ENCODE assay signal across 9 cellular contexts in genomic region chr1:178094752-178095645, GRCh38. TPM values are rescaled to one million over a fixed set of nuclear protein-coding genes. Genes with fewer than 3 reads are reported as not detected.
A peak's percentile ranks its signal among the peaks of the same experiment; 100 is the strongest.
DNase-seq lines count a peak whose midpoint lies in the region; ATAC-seq, FAIRE-seq and TF ChIP-seq lines count a peak whose summit lies in the region.
"Had no signal": no experiment of that assay in that cellular context is flagged by ENCODE, and none has a peak within 500 bp of the region (broad histone marks: within the 10 kb centered on the region; RNA-seq: fewer than 3 reads in every experiment).

No MANE protein-coding gene starts in this region.

- in situ Hi-C loops in GM12878 (cut with MboI), result no loop called here

- H3K4me2 ChIP-seq in GM12878 (ENCODE audit: control insufficient read depth, insufficient read depth), result peak overlapping the region; percentile 89
- no peak overlapping the region for H3K4me2 ChIP-seq in Karpas-422 (ENCODE audit: low read depth, low read length, poor library complexity, severe bottlenecking)

- SMC1A ChIA-PET in GM12878 (lab: Charles Lee; ENCODE audit: uncharacterized antibody, unreplicated experiment), result interaction anchor here (0.8 to 1.4 kb wide), 4 partner anchors 27 to 93 kb away, joined by 3 read pairs; no protein-coding TSS in a partner anchor

- TF ChIP-seq POLR2A in GM12878 (IDR thresholded peaks at IDR 0.05; ENCODE audit: low read depth, low read length) (no peak), vagina (IDR thresholded peaks at IDR 0.05) (no peak)

- H2AFZ ChIP-seq in GM12878 (ENCODE audit: control insufficient read depth, low read depth, low read length), result peak overlapping the region; percentile 76; the same call in 1 of the 2 replicates
- H2AFZ ChIP-seq in Karpas-422 (ENCODE audit: low read length), result no peak overlapping the region

- no peak for TF ChIP-seq EP300 in GM12878 (IDR thresholded peaks at IDR 0.05; ENCODE audit: borderline replicate concordance in 1 of 2, control insufficient read depth in 1 of 2, low read depth in 2 of 2, low read length in 2 of 2)

- H3K27me3 ChIP-seq in right atrium auricular region (no peaks in the 10 kb centered on the region), GM12878 (replicated peaks in 1 of 2; ENCODE audit: control insufficient read depth in 2 of 2, insufficient read depth in 2 of 2, low read length in 1 of 2) (peaks cover 2 to 14% of the 10 kb centered on the region in 2 experiments), vagina (no peaks in the 10 kb centered on the region), Karpas-422 (ENCODE audit: low read length) (no peaks in the 10 kb centered on the region)

- BruUV-seq in GM12878 (replicated peaks; lab: Mats Ljungman, UMichigan), result TSS peak; percentile 69

- H3K9ac ChIP-seq in GM12878 (ENCODE audit: control insufficient read depth, insufficient read depth, low read length), result no peak overlapping the region
- no peak overlapping the region for H3K9ac ChIP-seq in Karpas-422 (ENCODE audit: low read length)

- H4K20me1 ChIP-seq in GM12878 (ENCODE audit: control insufficient read depth, insufficient read depth), result no peaks in the 10 kb centered on the region
- H4K20me1 ChIP-seq in Karpas-422 (ENCODE audit: insufficient read depth, low read depth, low read length), result no peaks in the 10 kb centered on the region

- no peak for DNase-seq in right atrium auricular region (ENCODE audit: low spot score)
- DNase-seq in left ventricle myocardium superior, result no peak
- no peak for DNase-seq in GM12878 (ENCODE audit: low read depth, low spot score)
- peak; percentile 33 to 58 for DNase-seq in lung microvascular endothelial cell (ENCODE audit: low read depth in 2 of 2)
- no peak for DNase-seq in vagina (ENCODE audit: extremely low spot score in 2 of 2)
- no peak for DNase-seq in hippocampal formation (lab: John Stamatoyannopoulos, UW)
- DNase-seq in Karpas-422, result no peak
- no peak for DNase-seq in cerebellum (ENCODE audit: low spot score)

- H3K4me3 ChIP-seq in right atrium auricular region (peak overlapping the region; percentile 82 to 96), GM12878 (peak overlapping the region; percentile 56; the same call in 1 of the 2 replicates), vagina (peak overlapping the region; percentile 59 to 95), Karpas-422 (ENCODE audit: low read length) (no peak overlapping the region)

- peak overlapping the region; percentile 93 to 94 for H3K27ac ChIP-seq in right atrium auricular region
- no peak overlapping the region for H3K27ac ChIP-seq in GM12878 (ENCODE audit: control insufficient read depth, insufficient read depth)
- peak overlapping the region; percentile 82 for H3K27ac ChIP-seq in vagina
- no peak overlapping the region for H3K27ac ChIP-seq in Karpas-422 (ENCODE audit: low read length)

- RAD21 ChIA-PET in GM12878 (lab: Charles Lee; ENCODE audit: unreplicated experiment), result interaction anchor here (1.0 to 1.6 kb wide), 3 partner anchors 28 to 93 kb away, joined by 3 to 7 read pairs (median 5); no protein-coding TSS in a partner anchor

- no peaks in the 10 kb centered on the region for H3K79me2 ChIP-seq in GM12878 (ENCODE audit: control insufficient read depth, insufficient read depth, low read length)
- no peaks in the 10 kb centered on the region for H3K79me2 ChIP-seq in Karpas-422 (ENCODE audit: low read length)

- CTCF ChIA-PET in GM12878 (lab: Yijun Ruan, JAX), result interaction anchor here (0.7 to 1.0 kb wide), 3 partner anchors 10 to 142 kb away, joined by 3 to 4 read pairs (median 3); no protein-coding TSS in a partner anchor

- 18% methylated on average over 11 of the region's 11 CpGs for WGBS in GM12878 (ENCODE audit: insufficient coverage, insufficient replicate concordance, low lambda C conversion rate, missing lambda C conversion rate)

- intact Hi-C loops in left ventricle myocardium superior (cut with micrococcal nuclease), result no loop called here
- intact Hi-C loops in GM12878 (cut with micrococcal nuclease; ENCODE audit: unreplicated experiment), result no loop called here
- intact Hi-C loops in vagina (cut with DNase I), result loop anchor here (10.0 kb wide), 1 partner anchor 840 kb away; no protein-coding TSS in a partner anchor

- no peak for TF ChIP-seq CTCF in right atrium auricular region (IDR thresholded peaks at IDR 0.05)
- TF ChIP-seq CTCF in GM12878 (IDR thresholded peaks at IDR 0.05 in 2 of 3, conservative IDR thresholded peaks at IDR 0.05 in 1 of 3; ENCODE audit: control insufficient read depth in 2 of 3, extremely low read depth in 1 of 3, insufficient read depth in 1 of 3, low read depth in 3 of 3, low read length in 3 of 3), result no peak
- TF ChIP-seq CTCF in vagina (IDR thresholded peaks at IDR 0.05), result no peak

- no peak for TF ChIP-seq RAD21 in GM12878 (IDR thresholded peaks at IDR 0.05; ENCODE audit: insufficient read depth, low read depth, low read length)

- H3K9me2 ChIP-seq in Karpas-422 (replicated peaks; ENCODE audit: insufficient read depth, low read length), result no peaks in the 10 kb centered on the region

- H3K9me3 ChIP-seq in right atrium auricular region (no peaks in the 10 kb centered on the region), GM12878 (replicated peaks; ENCODE audit: control insufficient read depth, insufficient read depth, low read length) (no peaks in the 10 kb centered on the region), vagina (no peaks in the 10 kb centered on the region), Karpas-422 (ENCODE audit: low read length) (no peaks in the 10 kb centered on the region)

- POLR2A ChIA-PET in GM12878 (lab: Charles Lee), result interaction anchor here (0.6 kb wide), 1 partner anchor 329 kb away, joined by 3 read pairs; no protein-coding TSS in a partner anchor

- H3K36me3 ChIP-seq in right atrium auricular region, result no peaks in the 10 kb centered on the region
- no peaks in the 10 kb centered on the region for H3K36me3 ChIP-seq in GM12878 (ENCODE audit: control insufficient read depth in 2 of 2, insufficient read depth in 2 of 2, low read length in 1 of 2)
- H3K36me3 ChIP-seq in vagina, result no peaks in the 10 kb centered on the region
- no peaks in the 10 kb centered on the region for H3K36me3 ChIP-seq in Karpas-422 (ENCODE audit: insufficient read depth, low read length)

- peak; percentile 13 for FAIRE-seq in GM12878 (lab: Jason Lieb, UNC)
- FAIRE-seq: endometrium had no signal

- H3K4me1 ChIP-seq in right atrium auricular region, result peaks cover 0 to 46% of the 10 kb centered on the region in 2 donors
- no peaks in the 10 kb centered on the region for H3K4me1 ChIP-seq in GM12878 (ENCODE audit: control insufficient read depth, insufficient read depth, low read length)
- H3K4me1 ChIP-seq in vagina, result peaks cover 20% of the 10 kb centered on the region
- no peaks in the 10 kb centered on the region for H3K4me1 ChIP-seq in Karpas-422 (ENCODE audit: low read length)

- ATAC-seq in left ventricle myocardium superior, result no peak
- ATAC-seq in GM12878, result no peak

TF ChIP-seq in GM12878, 131 proteins besides CTCF, POLR2A, EP300 and RAD21 (continues in another document):
- TF ChIP-seq SMAD5 (IDR thresholded peaks at IDR 0.05; ENCODE audit: low read depth), result no peak
- peak; percentile 10 for TF ChIP-seq USF1 (IDR thresholded peaks at IDR 0.05; ENCODE audit: borderline replicate concordance, extremely low read length, insufficient read depth, low read depth, low read length)
- peak in 1 of 2 experiments; percentile 57; a peak in 2 of 4 replicates for TF ChIP-seq BHLHE40 (IDR thresholded peaks at IDR 0.05; ENCODE audit: borderline replicate concordance in 1 of 2, low read depth in 2 of 2, low read length in 1 of 2)
- TF ChIP-seq PAX5 (IDR thresholded peaks at IDR 0.05; ENCODE audit: borderline replicate concordance, low read depth, low read length), result no peak
- TF ChIP-seq RAD51 (IDR thresholded peaks at IDR 0.05), result 0 out of 2 replicates have a peak, but pooled peaks have one; percentile 36
- TF ChIP-seq BRCA1 (IDR thresholded peaks at IDR 0.05; ENCODE audit: low read depth, low read length), result no peak
- no peak for TF ChIP-seq ZZZ3 (IDR thresholded peaks at IDR 0.05; ENCODE audit: control insufficient read depth, insufficient read length, low read depth)

RNA-seq across cellular contexts. Expression of gene RASAL2, which starts 1.1 kb away (rescaled TPM):
- 10 to 100 TPM; 34.1 to 44.7 TPM for total RNA-seq in right atrium auricular region
- 26.4 TPM for total RNA-seq in left ventricle myocardium superior
- total RNA-seq in GM12878 (2013; cell fraction: nucleolus; rRNA removed), result 34.4 and 37.5 TPM in 2 replicates
- total RNA-seq in GM12878 (2014; rRNA removed), result 0.45 and 0.54 TPM in 2 replicates
- total RNA-seq in GM12878 (2014; rRNA removed; fragmentation: Illumina TruSeq; extraction: Trizol), result 0.13 and 0.14 TPM in 2 replicates
- 0.21 and 0.61 TPM in 2 replicates for total RNA-seq in GM12878 (2021)
- polyA plus RNA-seq in GM12878 (2011; ENCODE audit: low read depth), result 0.20 TPM
- polyA plus RNA-seq in GM12878 (2011; rRNA removed), result 6.9 and 7.5 TPM in 2 replicates
- 5.8 and 6.3 TPM in 2 replicates for polyA plus RNA-seq in GM12878 (2011; cell fraction: cytosol; rRNA removed)
- 15.5 and 17.4 TPM in 2 replicates for polyA plus RNA-seq in GM12878 (2011; cell fraction: nucleus; rRNA removed)
- polyA plus RNA-seq in GM12878 (2012), result 0.04 and 0.06 TPM in 2 replicates
- polyA plus RNA-seq in GM12878 (2014; fragmentation: Illumina TruSeq; extraction: Trizol), result 0.16 and 0.21 TPM in 2 replicates
- under 1 TPM; 0.02 to 0.05 TPM for polyA plus RNA-seq in GM12878 (2014; fragmentation: Nextera tagmentation; extraction: Ambion mirVana)
- 0.11 and 0.17 TPM in 2 replicates for polyA plus RNA-seq in GM12878 (2014; rRNA removed)
- under 1 TPM in 1 of 2 experiments, not detected in 1; 0.08 TPM for polyA plus RNA-seq in GM12878 (2016; fragmentation: Nextera tagmentation; extraction: Ambion mirVana)
- 16.6 and 21.6 TPM in 2 replicates for polyA minus RNA-seq in GM12878 (2011; rRNA and poly(A)+ RNA removed)
- polyA minus RNA-seq in GM12878 (2011; cell fraction: cytosol; rRNA and poly(A)+ RNA removed), result 4.5 and 5.4 TPM in 2 replicates
- 13.9 and 28.9 TPM in 2 replicates for polyA minus RNA-seq in GM12878 (2011; cell fraction: nucleus; rRNA and poly(A)+ RNA removed)
- 11.8 and 13.1 TPM in 2 replicates for total RNA-seq in lung microvascular endothelial cell
- total RNA-seq in vagina, result 25.5 TPM
- total RNA-seq in Karpas-422 (2014; rRNA removed; shearing (Covaris generic); ENCODE audit: low replicate concordance), result not detected in 2 replicates
- total RNA-seq in cerebellum, result 53.1 TPM

Comparison
In these comparisons a context has a peak if more than half of its experiments do, and no peak if none do; other contexts are left out.
1. DNase-seq: peak in lung microvascular endothelial cell (2 of 2); none in right atrium auricular region (single experiment), left ventricle myocardium superior (single experiment), GM12878 (single experiment), vagina (0 of 2), hippocampal formation (0 of 2), Karpas-422 (single experiment) and cerebellum (single experiment).
2. H3K27ac ChIP-seq: peak in right atrium auricular region (2 of 2) and vagina (single experiment); none in GM12878 (single experiment) and Karpas-422 (single experiment).